Comparison of ENCODE assay signal across 8 cellular contexts in genomic region chr19:57934820-57935665, GRCh38. TPM values are rescaled to one million over a fixed set of nuclear protein-coding genes. Genes with fewer than 3 reads are reported as not detected.
DNase-seq lines count a peak whose midpoint lies in the region; ATAC-seq and TF ChIP-seq lines count a peak whose summit lies in the region.

TSS of gene ZNF418 (minus strand) at chr19:57935402. CDS start at chr19:57933822, 1,580 bp downstream.

- BruUV-seq in PC-9 (replicated peaks; lab: Mats Ljungman, UMichigan) = no TSS peak

- no peaks in the 10 kb centered on the region for H3K79me2 ChIP-seq in PC-9 (ENCODE audit: low read depth)

- POLR2A ChIA-PET in PC-9 (lab: Charles Lee; ENCODE audit: unreplicated experiment) = interaction anchor here (0.7 kb wide), 1 partner anchor 500 kb away, joined by 4 read pairs; the partner anchor contains the start of gene ZNF749

- peak within 1 kb of the TSS; percentile 98 for H3K4me3 Mint-ChIP-seq in osteocyte (ENCODE audit: unreplicated experiment)

- H2AFZ ChIP-seq in PC-9 = peak within 1 kb of the TSS; percentile 82

- H3K9me2 ChIP-seq in PC-9 (ENCODE audit: insufficient read depth) = no peaks in the 10 kb centered on the region

- in situ Hi-C loops in ACHN (cut with HindIII; ENCODE audit: low pct_ligation_motif_present, low pct_unique_long_range_greater_than_20kb, low sequenced_read_pairs) = no loop called here

- H3K27ac Mint-ChIP-seq in osteocyte (ENCODE audit: unreplicated experiment) = peak within 1 kb of the TSS; percentile 83

- H3K4me1 Mint-ChIP-seq in osteocyte (ENCODE audit: unreplicated experiment) = peaks cover 11% of the 10 kb centered on the region

- no peak within 1 kb of the TSS for H3K27ac ChIP-seq in PC-9
- H3K27ac ChIP-seq in angular gyrus (ENCODE audit: low read depth, low read length) = peak within 1 kb of the TSS; percentile 92

- DNase-seq in SIG-M5 treated with dmso at 0.1 percent for 504 hours (lab: John Stamatoyannopoulos, UW; ENCODE audit: unreplicated experiment) (peak; percentile 46), SIG-M5 (lab: John Stamatoyannopoulos, UW) (no peak), PC-9 (peak; percentile 49 to 65), left cardiac atrium (peak; percentile 57), osteocyte (ENCODE audit: extremely low spot score, unreplicated experiment) (peak; percentile 85), ACHN (no peak), NCI-H1092 treated with DMSO at 0.1 percent for 48 hours (lab: John Stamatoyannopoulos, UW) (no peak)

- H3K36me3 ChIP-seq in PC-9 (ENCODE audit: low read depth) = no peaks in the 10 kb centered on the region; the same call in 1 of the 2 replicates

- TF ChIP-seq CTCF in PC-9 (conservative IDR thresholded peaks at IDR 0.05) (no peak), osteocyte (IDR thresholded peaks at IDR 0.05) (no peak)

- H3K4me3 ChIP-seq in PC-9 = peak within 1 kb of the TSS; percentile 60

- H3F3A ChIP-seq in PC-9 (ENCODE audit: insufficient read depth, low read depth) = no peaks in the 10 kb centered on the region

- H4K20me1 ChIP-seq in PC-9 (ENCODE audit: insufficient read depth) = no peaks in the 10 kb centered on the region

- no peaks in the 10 kb centered on the region for H3K27me3 ChIP-seq in PC-9 (ENCODE audit: insufficient read depth, low read depth)

- ATAC-seq in left cardiac atrium = peak; percentile 99 to 100

- intact Hi-C loops in PC-9 (cut with micrococcal nuclease; ENCODE audit: unreplicated experiment) = no loop called here
- intact Hi-C loops in left cardiac atrium (cut with DNase I) = no loop called here

- H3K4me2 ChIP-seq in PC-9 = peak within 1 kb of the TSS; percentile 67

- H3K4me1 ChIP-seq in PC-9 (replicated peaks; ENCODE audit: insufficient read depth) = no peaks in the 10 kb centered on the region

- peaks cover 67% of the 10 kb centered on the region for H3K9me3 ChIP-seq in PC-9 (ENCODE audit: insufficient read depth, low read depth)

- H3K9me3 Mint-ChIP-seq in osteocyte (ENCODE audit: unreplicated experiment) = peaks cover 39% of the 10 kb centered on the region

- H3K27me3 Mint-ChIP-seq in osteocyte (ENCODE audit: unreplicated experiment) = no peaks in the 10 kb centered on the region

- H3K36me3 Mint-ChIP-seq in osteocyte (ENCODE audit: unreplicated experiment) = peaks cover 61% of the 10 kb centered on the region

- CTCF ChIA-PET in PC-9 (lab: Charles Lee) = no interaction called here

RNA-seq across cellular contexts. Expression of gene ZNF418, which starts in this region (rescaled TPM):
- total RNA-seq in PC-9 (2021) (4.8 and 7.5 TPM in 2 replicates), left cardiac atrium (10 to 100 TPM in 1 of 2 donors, 1 to 10 TPM in 1; 9.1 to 10.5 TPM), osteocyte (12.0 and 12.3 TPM in 2 replicates)

Comparison
In these comparisons a context has a peak if more than half of its experiments do, and no peak if none do; other contexts are left out.
1. DNase-seq: peak in SIG-M5 treated with dmso at 0.1 percent for 504 hours (single experiment), PC-9 (2 of 2), left cardiac atrium (single experiment) and osteocyte (single experiment); none in SIG-M5 (single experiment), ACHN (single experiment) and NCI-H1092 treated with DMSO at 0.1 percent for 48 hours (single experiment).